8 cellular contexts compared by ENCODE assay signal in genomic region chr5:172455087-172455381, GRCh38. TPM values are rescaled to one million over a fixed set of nuclear protein-coding genes. Genes with fewer than 3 reads are reported as not detected.
A peak's percentile ranks its signal among the peaks of the same experiment; 100 is the strongest.
DNase-seq lines count a peak whose midpoint lies in the region; ATAC-seq and FAIRE-seq lines count a peak whose summit lies in the region.

No MANE protein-coding gene starts in this region.

- peaks cover 5% of the 10 kb centered on the region for H3K4me1 Mint-ChIP-seq in activated T-helper 17 cell treated with anti-CD3 and anti-CD28 coated beads, Interleukin-2, amount 50 U/mL, for 72 hours
- peaks cover 14% of the 10 kb centered on the region for H3K4me1 Mint-ChIP-seq in stimulated activated effector memory CD8-positive, alpha-beta T cell treated with anti-CD3 and anti-CD28 coated beads, Interleukin-12 subunit alpha, Interleukin-12 subunit beta, amount 100 ng/mL, for 72 hours

- H3K4me3 ChIP-seq in iPS-18a (ENCODE audit: low read length) = peak overlapping the region; percentile 72

- H3K27me3 Mint-ChIP-seq in activated T-helper 17 cell treated with anti-CD3 and anti-CD28 coated beads, Interleukin-2, amount 50 U/mL, for 72 hours = peaks cover 31% of the 10 kb centered on the region

- no peak for DNase-seq in HTR-8/SVneo (ENCODE audit: insufficient read length, low spot score)
- DNase-seq in stimulated activated effector memory CD8-positive, alpha-beta T cell treated with anti-CD3 and anti-CD28 coated beads, Interleukin-12 subunit alpha, Interleukin-12 subunit beta, amount 100 ng/mL, for 72 hours (ENCODE audit: low spot score in 2 of 2) = no peak
- DNase-seq in NOMO-1 treated with DMSO at 0.1 percent for 48 hours (lab: John Stamatoyannopoulos, UW; ENCODE audit: unreplicated experiment) = no peak
- DNase-seq in DMS153 treated with DMSO at 0.1 percent for 48 hours (lab: John Stamatoyannopoulos, UW; ENCODE audit: unreplicated experiment) = no peak

- peak overlapping the region; percentile 60 for H3K9ac ChIP-seq in iPS-18a (ENCODE audit: low read length)

- no peaks in the 10 kb centered on the region for H3K36me3 Mint-ChIP-seq in activated T-helper 17 cell treated with anti-CD3 and anti-CD28 coated beads, Interleukin-2, amount 50 U/mL, for 72 hours (ENCODE audit: low read depth)
- no peaks in the 10 kb centered on the region for H3K36me3 Mint-ChIP-seq in stimulated activated effector memory CD8-positive, alpha-beta T cell treated with anti-CD3 and anti-CD28 coated beads, Interleukin-12 subunit alpha, Interleukin-12 subunit beta, amount 100 ng/mL, for 72 hours

- no peaks in the 10 kb centered on the region for H3K9me3 Mint-ChIP-seq in activated T-helper 17 cell treated with anti-CD3 and anti-CD28 coated beads, Interleukin-2, amount 50 U/mL, for 72 hours
- no peaks in the 10 kb centered on the region for H3K9me3 Mint-ChIP-seq in stimulated activated effector memory CD8-positive, alpha-beta T cell treated with anti-CD3 and anti-CD28 coated beads, Interleukin-12 subunit alpha, Interleukin-12 subunit beta, amount 100 ng/mL, for 72 hours

- no peak overlapping the region for H3K27ac Mint-ChIP-seq in activated T-helper 17 cell treated with anti-CD3 and anti-CD28 coated beads, Interleukin-2, amount 50 U/mL, for 72 hours
- peak overlapping the region; percentile 75 for H3K27ac Mint-ChIP-seq in stimulated activated effector memory CD8-positive, alpha-beta T cell treated with anti-CD3 and anti-CD28 coated beads, Interleukin-12 subunit alpha, Interleukin-12 subunit beta, amount 100 ng/mL, for 72 hours

- FAIRE-seq in HTR-8/SVneo (lab: Jason Lieb, UNC) = peak; percentile 79

- no peak overlapping the region for H3K27ac ChIP-seq in iPS-18a (ENCODE audit: low read length)

- H3K4me1 ChIP-seq in iPS-18a (ENCODE audit: control insufficient read depth, low read depth, low read length) = peaks cover 17% of the 10 kb centered on the region

- no peaks in the 10 kb centered on the region for H3K36me3 ChIP-seq in iPS-18a (ENCODE audit: control insufficient read depth, low read depth, low read length)

- H3K27me3 ChIP-seq in iPS-18a (ENCODE audit: control insufficient read depth, insufficient read depth, low read length) = no peaks in the 10 kb centered on the region

- H3K4me3 Mint-ChIP-seq in activated T-helper 17 cell treated with anti-CD3 and anti-CD28 coated beads, Interleukin-2, amount 50 U/mL, for 72 hours = peak overlapping the region; percentile 72
- peak overlapping the region; percentile 76 for H3K4me3 Mint-ChIP-seq in stimulated activated effector memory CD8-positive, alpha-beta T cell treated with anti-CD3 and anti-CD28 coated beads, Interleukin-12 subunit alpha, Interleukin-12 subunit beta, amount 100 ng/mL, for 72 hours

- H3K9me3 ChIP-seq in iPS-18a (ENCODE audit: control insufficient read depth, low read depth, low read length) = no peaks in the 10 kb centered on the region

- no peak for ATAC-seq in activated T-helper 17 cell treated with anti-CD3 and anti-CD28 coated beads, Interleukin-2, amount 50 U/mL, for 72 hours (replicated peaks)
- ATAC-seq in stimulated activated effector memory CD8-positive, alpha-beta T cell treated with anti-CD3 and anti-CD28 coated beads, Interleukin-12 subunit alpha, Interleukin-12 subunit beta, amount 100 ng/mL, for 72 hours = no peak
- ATAC-seq in GM18517 (IDR thresholded peaks at IDR 0.05; ENCODE audit: unreplicated experiment) (no peak), HG03135 (IDR thresholded peaks at IDR 0.05; ENCODE audit: unreplicated experiment) (no peak)

RNA-seq across cellular contexts. Expression of gene SH3PXD2B, which starts 0.7 kb away (rescaled TPM):
- under 1 TPM; 0.08 to 0.09 TPM for total RNA-seq in activated T-helper 17 cell treated with anti-CD3 and anti-CD28 coated beads, Interleukin-2, amount 50 U/mL, for 72 hours
